In genomic region chr7:75916685-75917634, GRCh38 we compare ENCODE assay signal across 11 cellular contexts. TPM values are rescaled to one million over a fixed set of nuclear protein-coding genes. Genes with fewer than 3 reads are reported as not detected.
DNase-seq lines count a peak whose midpoint lies in the region; ATAC-seq and TF ChIP-seq lines count a peak whose summit lies in the region.
"Had no signal": no experiment of that assay in that cellular context is flagged by ENCODE, and none has a peak within 500 bp of the region (broad histone marks: within the 10 kb centered on the region; RNA-seq: fewer than 3 reads in every experiment).

No MANE protein-coding gene starts in this region.

- H2AFZ ChIP-seq in OCI-LY3 (ENCODE audit: low read depth, low read length): no peak overlapping the region

- H3K9ac ChIP-seq in OCI-LY3 (ENCODE audit: low read length): no peak overlapping the region

- no peaks in the 10 kb centered on the region for H3K9me3 ChIP-seq in CD8-positive, alpha-beta T cell (ENCODE audit: low read length)
- H3K9me3 ChIP-seq in OCI-LY3 (ENCODE audit: insufficient read depth, low read length): no peaks in the 10 kb centered on the region
- H3K9me3 ChIP-seq: colonic mucosa had no signal

- CTCF ChIA-PET in CD8-positive, alpha-beta T cell (lab: Charles Lee): interaction anchor here (1.3 kb wide), 1 partner anchor 44 kb away, joined by 3 read pairs; no protein-coding TSS in a partner anchor

- H4K20me1 ChIP-seq in OCI-LY3 (ENCODE audit: insufficient read depth, low read length): peaks cover 14% of the 10 kb centered on the region

- no peak for ATAC-seq in CD8-positive, alpha-beta T cell
- no peak for ATAC-seq in HG02610 (IDR thresholded peaks at IDR 0.05; ENCODE audit: unreplicated experiment)
- no peak for ATAC-seq in GM21723 (IDR thresholded peaks at IDR 0.05; ENCODE audit: unreplicated experiment)

- peaks cover 20% of the 10 kb centered on the region for H3K36me3 Mint-ChIP-seq in CD8-positive, alpha-beta T cell

- H3K27ac ChIP-seq in CD8-positive, alpha-beta T cell (ENCODE audit: low read depth, low read length): no peak overlapping the region
- H3K27ac ChIP-seq in OCI-LY3 (ENCODE audit: low read length): no peak overlapping the region
- H3K27ac ChIP-seq: colonic mucosa had no signal

- POLR2A ChIA-PET in CD8-positive, alpha-beta T cell (lab: Charles Lee): interaction anchor here (1.3 to 3.8 kb wide), 3 partner anchors 39 to 92 kb away, joined by 3 to 33 read pairs (median 20); partner anchors contain the start of genes RHBDD2 and TMEM120A

- intact Hi-C loops in CD8-positive, alpha-beta T cell (cut with DNase I, micrococcal nuclease): loop anchor here in 1 of 2 experiments (10.0 kb wide), 1 partner anchor 48 kb away; no protein-coding TSS in a partner anchor
- intact Hi-C loops in posterior vena cava (cut with DNase I): loop anchor here in 1 of 2 donors (10.0 kb wide), 1 partner anchor 48 kb away; no protein-coding TSS in a partner anchor

- no peaks in the 10 kb centered on the region for H3K9me3 Mint-ChIP-seq in CD8-positive, alpha-beta T cell

- H3K27ac Mint-ChIP-seq in CD8-positive, alpha-beta T cell: peak overlapping the region; percentile 18

- H3K27me3 ChIP-seq in CD8-positive, alpha-beta T cell (ENCODE audit: insufficient read depth, low read length): no peaks in the 10 kb centered on the region
- no peaks in the 10 kb centered on the region for H3K27me3 ChIP-seq in OCI-LY3 (ENCODE audit: low read depth, low read length)
- H3K27me3 ChIP-seq: colonic mucosa had no signal

- peaks cover 24% of the 10 kb centered on the region for H3K4me1 ChIP-seq in CD8-positive, alpha-beta T cell (ENCODE audit: insufficient read depth, low read length)
- peaks cover 15% of the 10 kb centered on the region for H3K4me1 ChIP-seq in OCI-LY3 (ENCODE audit: low read length)

- H3K27me3 Mint-ChIP-seq in CD8-positive, alpha-beta T cell (ENCODE audit: low read depth): no peaks in the 10 kb centered on the region

- H3K4me2 ChIP-seq in OCI-LY3 (ENCODE audit: low read length): peak overlapping the region; percentile 88

- peak overlapping the region; percentile 92 for H3K4me3 Mint-ChIP-seq in CD8-positive, alpha-beta T cell

- H3K4me3 ChIP-seq in CD8-positive, alpha-beta T cell (ENCODE audit: low read depth, low read length): no peak overlapping the region
- H3K4me3 ChIP-seq in OCI-LY3 (ENCODE audit: low read length): peak overlapping the region; percentile 83
- peak overlapping the region; percentile 78 for H3K4me3 ChIP-seq in fibroblast of pulmonary artery (replicated peaks; ENCODE audit: low read depth, low read length)

- DNase-seq in CD8-positive, alpha-beta T cell: no peak
- DNase-seq in fibroblast of pulmonary artery (ENCODE audit: low read depth): no peak
- DNase-seq in posterior vena cava (ENCODE audit: low spot score): peak; percentile 20
- no peak for DNase-seq in NCI-H146 (lab: John Stamatoyannopoulos, UW)
- no peak for DNase-seq in putamen (ENCODE audit: low spot score)
- DNase-seq: activated effector memory CD4-positive, alpha-beta T cell treated with Interleukin-2 at 50 U/mL for 16 hours; colonic mucosa; RPMI8226 had no signal

- H3K4me1 Mint-ChIP-seq in CD8-positive, alpha-beta T cell (ENCODE audit: low read depth): peaks cover 49% of the 10 kb centered on the region

- no peaks in the 10 kb centered on the region for H3K36me3 ChIP-seq in CD8-positive, alpha-beta T cell (ENCODE audit: insufficient read depth, low read length)
- peaks cover 4% of the 10 kb centered on the region for H3K36me3 ChIP-seq in OCI-LY3 (replicated peaks; ENCODE audit: low read depth, low read length)
- H3K36me3 ChIP-seq: colonic mucosa had no signal

- TF ChIP-seq CTCF in CD8-positive, alpha-beta T cell (IDR thresholded peaks at IDR 0.05): no peak
- no peak for TF ChIP-seq CTCF in OCI-LY3 (IDR thresholded peaks at IDR 0.05; ENCODE audit: low read depth, low read length)
- no peak for TF ChIP-seq CTCF in fibroblast of pulmonary artery (IDR thresholded peaks at IDR 0.05; ENCODE audit: low read length, missing control alignments)

- peaks cover 62% of the 10 kb centered on the region for H3K79me2 ChIP-seq in OCI-LY3 (ENCODE audit: low read length)

RNA-seq across cellular contexts. Expression of gene POR, which starts 2.0 kb away (rescaled TPM):
- total RNA-seq in CD8-positive, alpha-beta T cell: 10 to 100 TPM; 64.4 to 66.7 TPM
- total RNA-seq in posterior vena cava: 10 to 100 TPM; 76.3 to 88.8 TPM

RNA-seq across cellular contexts. Expression of gene RHBDD2, which starts 38.1 kb away (rescaled TPM):
- 100 to 1,000 TPM; 167 to 173 TPM for total RNA-seq in CD8-positive, alpha-beta T cell
- total RNA-seq in posterior vena cava: 10 to 100 TPM; 28.9 to 30.8 TPM

Comparison
In these comparisons a context has a peak if more than half of its experiments do, and no peak if none do; other contexts are left out.
1. RNA of gene RHBDD2, which starts 38.1 kb away (total RNA-seq): 167 to 173 TPM in CD8-positive, alpha-beta T cell; 28.9 to 30.8 TPM in posterior vena cava; every median in the first group is over 4 times any median in the second.